Comparison of ENCODE assay signal across 25 cellular contexts in the genomic region with DNA sequence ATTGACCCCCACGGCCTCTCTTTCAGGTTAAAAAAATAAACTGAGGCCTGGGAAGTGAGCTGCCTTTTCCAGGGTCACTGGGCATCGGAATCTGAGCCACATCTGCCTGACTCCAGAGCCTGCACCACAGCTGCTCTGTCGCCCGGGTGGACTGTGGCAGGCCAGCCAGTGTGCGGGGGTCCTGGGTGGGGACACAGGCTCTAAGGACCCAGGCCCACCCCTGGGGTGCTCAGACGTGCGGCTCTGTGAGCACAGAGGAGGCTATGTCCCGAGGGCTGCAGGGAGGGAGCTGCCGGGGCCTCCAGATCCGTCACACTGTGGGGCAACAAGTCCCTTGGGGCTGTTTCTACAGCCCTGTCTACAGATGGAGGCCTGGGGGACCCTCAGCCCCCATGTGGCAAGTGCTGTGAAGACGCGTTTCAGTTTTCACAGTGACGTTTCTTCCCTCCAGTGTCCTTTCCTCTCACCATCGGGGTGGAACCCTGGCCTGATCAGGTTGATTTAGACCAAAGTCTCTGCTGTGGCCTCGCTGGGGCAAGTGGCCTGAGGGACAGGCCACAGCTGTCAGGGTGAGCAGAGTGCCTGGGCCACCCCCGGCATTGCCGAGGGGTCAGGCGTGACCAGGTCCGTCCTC. TPM values are rescaled to one million over a fixed set of nuclear protein-coding genes. Genes with fewer than 3 reads are reported as not detected.
DNase-seq lines count a peak whose midpoint lies in the region; ATAC-seq, FAIRE-seq and TF ChIP-seq lines count a peak whose summit lies in the region.
"Had no signal": no experiment of that assay in that cellular context is flagged by ENCODE, and none has a peak within 500 bp of the region (broad histone marks: within the 10 kb centered on the region; RNA-seq: fewer than 3 reads in every experiment).

No MANE protein-coding gene starts in this region.

- H3K27me3 Mint-ChIP-seq in GM23338 (ENCODE audit: insufficient read depth, low read depth, poor library complexity): peaks cover 2% of the 10 kb centered on the region
- H3K27me3 Mint-ChIP-seq: activated CD4-positive, alpha-beta T cell treated with anti-CD3 and anti-CD28 coated beads for 36 hours; CD4-positive, alpha-beta T cell had no signal

- no peaks in the 10 kb centered on the region; a peak in 1 of 22 replicates for H3K27me3 ChIP-seq in BLaER1 treated with 17β-estradiol and CSF1 and Interleukin-3, amounts not matched to agents 10 nM and 100 nM
- H3K27me3 ChIP-seq in GM23338 (ENCODE audit: insufficient read depth) (no peaks in the 10 kb centered on the region), layer of hippocampus (ENCODE audit: control insufficient read depth, insufficient read depth, low read length) (no peaks in the 10 kb centered on the region)
- H3K27me3 ChIP-seq: body of pancreas, MG63, tibial nerve had no signal

- FAIRE-seq in GM12892 (lab: Jason Lieb, UNC): no peak
- FAIRE-seq: colon, K562 had no signal

- peaks cover 0 to 22% (median 14%) of the 10 kb centered on the region in 10 experiments; a peak in 13 of 20 replicates for H3K4me1 ChIP-seq in BLaER1 treated with 17β-estradiol and CSF1 and Interleukin-3, amounts not matched to agents 10 nM and 100 nM
- H3K4me1 ChIP-seq in GM23338 (ENCODE audit: insufficient read depth): no peaks in the 10 kb centered on the region
- H3K4me1 ChIP-seq: esophagus muscularis mucosa, gastrocnemius medialis had no signal

- no peak for ATAC-seq in GM23338
- ATAC-seq: activated CD4-positive, alpha-beta T cell treated with anti-CD3 and anti-CD28 coated beads for 36 hours; body of pancreas; gastrocnemius medialis; K562; SK-N-SH treated with all-trans-retinoic acid at 6 μM for 48 hours had no signal

- H3K9me2 ChIP-seq in GM23338 (ENCODE audit: insufficient read depth): no peaks in the 10 kb centered on the region

- H2AFZ ChIP-seq in GM23338: peak overlapping the region; percentile 47; the same call in 1 of the 2 replicates

- no peak overlapping the region for H3K4me3 Mint-ChIP-seq in GM23338
- H3K4me3 Mint-ChIP-seq: activated CD4-positive, alpha-beta T cell treated with anti-CD3 and anti-CD28 coated beads for 36 hours; CD4-positive, alpha-beta T cell had no signal

- H3K79me2 ChIP-seq in GM23338 (replicated peaks; ENCODE audit: insufficient read depth): no peaks in the 10 kb centered on the region

- H3K9me3 ChIP-seq in BLaER1 treated with 17β-estradiol and CSF1 and Interleukin-3, amounts not matched to agents 10 nM and 100 nM (replicated peaks in 1 of 11): no peaks in the 10 kb centered on the region
- H3K9me3 ChIP-seq: body of pancreas, esophagus muscularis mucosa, gastrocnemius medialis, MG63, tibial nerve had no signal

- peaks cover 7% of the 10 kb centered on the region; the same call in 2 of the 3 replicates for H3K36me3 Mint-ChIP-seq in GM23338 (ENCODE audit: low read depth)

- intact Hi-C loops in posterior vena cava (cut with DNase I): no loop called here

- H3K27ac Mint-ChIP-seq in GM23338: no peak overlapping the region
- H3K27ac Mint-ChIP-seq: activated CD4-positive, alpha-beta T cell treated with anti-CD3 and anti-CD28 coated beads for 36 hours; CD4-positive, alpha-beta T cell had no signal

- no peak overlapping the region for H3K4me3 ChIP-seq in BLaER1 treated with 17β-estradiol and CSF1 and Interleukin-3, amounts not matched to agents 10 nM and 100 nM
- no peak overlapping the region for H3K4me3 ChIP-seq in GM23338
- H3K4me3 ChIP-seq: body of pancreas, esophagus muscularis mucosa, gastrocnemius medialis, K562, MG63, tibial nerve had no signal

- H3K4me2 ChIP-seq in BLaER1 treated with 17β-estradiol and CSF1 and Interleukin-3, amounts not matched to agents 10 nM and 100 nM: peak overlapping the region in 8 of 11 experiments; percentile 29 to 72 (median 64); a peak in 15 of 22 replicates
- no peak overlapping the region for H3K4me2 ChIP-seq in GM23338

- peaks cover 49% of the 10 kb centered on the region for H3K9me3 Mint-ChIP-seq in GM23338
- H3K9me3 Mint-ChIP-seq: CD4-positive, alpha-beta T cell had no signal

- no peak for TF ChIP-seq CTCF in GM23338 (conservative IDR thresholded peaks at IDR 0.05; ENCODE audit: low read depth in 2 of 2)

- DNase-seq in GM23338 (ENCODE audit: low spot score): no peak
- DNase-seq in posterior vena cava (ENCODE audit: low spot score): peak; percentile 62
- no peak for DNase-seq in stimulated activated CD4-positive, alpha-beta T cell treated with anti-CD3 and anti-CD28 coated beads, Interleukin-4, amount 100 ng/mL, for 1 hour
- no peak for DNase-seq in occipital lobe (lab: John Stamatoyannopoulos, UW)
- no peak for DNase-seq in GM12892 (ENCODE audit: insufficient read length)
- DNase-seq: activated CD4-positive, alpha-beta T cell treated with anti-CD3 and anti-CD28 coated beads for 36 hours; CD4-positive, alpha-beta T cell; DMS 273 treated with DMSO at 0.1 percent for 48 hours; gastrocnemius medialis; MG63; NCI-H2081; NCI-H446; NCI-H82; stimulated activated naive CD4-positive, alpha-beta T cell treated with Interleukin-2 at 50 U/mL for 16 hours; T-helper 2 cell had no signal

- TF ChIP-seq POLR2A in GM12892 (IDR thresholded peaks at IDR 0.05; ENCODE audit: low read depth, low read length): no peak

- H3K36me3 ChIP-seq in BLaER1 treated with 17β-estradiol and CSF1 and Interleukin-3, amounts not matched to agents 10 nM and 100 nM: no peaks in the 10 kb centered on the region
- no peaks in the 10 kb centered on the region for H3K36me3 ChIP-seq in GM23338 (ENCODE audit: insufficient read depth)
- H3K36me3 ChIP-seq: esophagus muscularis mucosa, gastrocnemius medialis, MG63, tibial nerve had no signal

- H3F3A ChIP-seq in GM23338 (replicated peaks; ENCODE audit: low read depth): no peaks in the 10 kb centered on the region

- H3K9ac ChIP-seq in BLaER1 treated with 17β-estradiol and CSF1 and Interleukin-3, amounts not matched to agents 10 nM and 100 nM: peak overlapping the region in 3 of 11 experiments; percentile 9 to 47 (median 13); a peak in 2 of 22 replicates

- peaks cover 6% of the 10 kb centered on the region; the same call in 2 of the 3 replicates for H3K4me1 Mint-ChIP-seq in GM23338
- H3K4me1 Mint-ChIP-seq: activated CD4-positive, alpha-beta T cell treated with anti-CD3 and anti-CD28 coated beads for 36 hours had no signal

- H3K27ac ChIP-seq in BLaER1 treated with 17β-estradiol and CSF1 and Interleukin-3, amounts not matched to agents 10 nM and 100 nM: no peak overlapping the region
- no peak overlapping the region for H3K27ac ChIP-seq in GM23338 (ENCODE audit: low read depth)
- peak overlapping the region; percentile 93 for H3K27ac ChIP-seq in layer of hippocampus (ENCODE audit: low read depth, low read length)
- H3K27ac ChIP-seq: body of pancreas, gastrocnemius medialis had no signal

- peaks cover 0 to 29% (median 0%) of the 10 kb centered on the region in 11 experiments; a peak in 6 of 22 replicates for H4K20me1 ChIP-seq in BLaER1 treated with 17β-estradiol and CSF1 and Interleukin-3, amounts not matched to agents 10 nM and 100 nM
- no peaks in the 10 kb centered on the region for H4K20me1 ChIP-seq in GM23338 (replicated peaks; ENCODE audit: insufficient read depth)

RNA-seq across cellular contexts. Expression of gene ACTRT2, which starts 39.2 kb away (rescaled TPM):
- total RNA-seq in GM23338 (2014; rRNA removed; shearing (Covaris generic)): not detected in 2 replicates
- not detected in 2 replicates for polyA plus RNA-seq in GM23338 (2016; fragmentation: Nextera tagmentation; extraction: Ambion mirVana)
- total RNA-seq in posterior vena cava (not detected), occipital lobe (not detected)
- polyA plus RNA-seq in GM12892 (2012; ENCODE audit: missing spikeins): not detected
- total RNA-seq: activated CD4-positive, alpha-beta T cell treated with anti-CD3 and anti-CD28 coated beads for 36 hours; body of pancreas; CD4-positive, alpha-beta T cell; esophagus muscularis mucosa; gastrocnemius medialis; K562; lung microvascular endothelial cell; OCI-LY7; tibial nerve had no signal
- polyA plus RNA-seq: K562 had no signal
